19 cellular contexts compared by ENCODE assay signal in the genomic region with DNA sequence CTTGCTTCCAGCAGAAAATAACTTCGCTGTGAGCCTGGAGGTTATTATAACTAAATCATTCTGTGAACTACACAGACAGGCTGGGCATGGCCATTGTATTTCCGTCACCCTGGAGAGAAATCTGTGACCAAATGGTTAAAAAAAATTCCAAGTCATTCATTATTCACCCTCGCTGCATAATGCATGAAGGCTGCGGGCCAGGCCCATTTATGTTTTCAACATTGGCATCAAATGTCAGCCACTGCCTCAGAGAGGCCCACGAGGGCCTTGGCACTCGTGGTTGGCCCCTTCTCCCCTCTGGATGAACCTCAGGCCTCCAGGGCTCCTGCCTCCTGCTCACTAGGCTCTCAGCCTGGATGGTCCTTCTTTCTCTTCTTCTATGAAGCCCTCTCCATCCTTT.
"Had no signal": no experiment of that assay in that cellular context is flagged by ENCODE, and none has a peak within 500 bp of the region (broad histone marks: within the 10 kb centered on the region; RNA-seq: fewer than 3 reads in every experiment).

No MANE protein-coding gene starts in this region.

- H3K4me3 Mint-ChIP-seq: effector memory CD8-positive, alpha-beta T cell; natural killer cell had no signal

- H3K27ac ChIP-seq: lower lobe of right lung, neutrophil, pancreas, right lobe of liver, testis, upper lobe of left lung, uterus had no signal

- H3K4me1 Mint-ChIP-seq: natural killer cell had no signal

- H3K27ac Mint-ChIP-seq: effector memory CD8-positive, alpha-beta T cell; natural killer cell had no signal

- H3K36me3 ChIP-seq: lower lobe of right lung, pancreas, right lobe of liver, tibial nerve, upper lobe of left lung, uterus had no signal

- H3K9me3 ChIP-seq: lower lobe of right lung, neutrophil, pancreas, right lobe of liver, testis, tibial nerve, upper lobe of left lung, uterus had no signal

- H3K9me3 Mint-ChIP-seq: effector memory CD8-positive, alpha-beta T cell; natural killer cell had no signal

- H3K27me3 Mint-ChIP-seq: effector memory CD8-positive, alpha-beta T cell had no signal

- DNase-seq: cortex of kidney; effector memory CD8-positive, alpha-beta T cell; left ventricle myocardium superior; lower lobe of right lung; natural killer cell; pancreas; right lobe of liver; small intestine; stimulated activated CD4-positive, alpha-beta T cell treated with anti-CD3 and anti-CD28 coated beads, Interleukin-12 subunit alpha, Interleukin-12 subunit beta, amount 100 ng/mL, for 4 hours; stimulated activated CD4-positive, alpha-beta T cell treated with anti-CD3 and anti-CD28 coated beads, Interleukin-1b, Interleukin-23, amount 100 ng/mL, for 48 hours; stimulated activated CD4-positive, alpha-beta T cell treated with anti-CD3 and anti-CD28 coated beads, Interleukin-4, amount 100 ng/mL, for 1 hour; stimulated activated CD8-positive, alpha-beta memory T cell treated with anti-CD3 and anti-CD28 coated beads, Interleukin-4, amount 100 ng/mL, for 48 hours; stimulated activated naive CD4-positive, alpha-beta T cell treated with Interleukin-2 at 50 U/mL for 16 hours; substantia nigra; testis; upper lobe of left lung; uterus had no signal

- ATAC-seq: effector memory CD8-positive, alpha-beta T cell; left ventricle myocardium superior; lower lobe of right lung; natural killer cell; pancreas; right lobe of liver had no signal

- H3K27me3 ChIP-seq: neutrophil, pancreas, right lobe of liver, testis, tibial nerve, upper lobe of left lung, uterus had no signal

- H3K4me3 ChIP-seq: lower lobe of right lung, pancreas, right lobe of liver, testis, tibial nerve, upper lobe of left lung, uterus had no signal

- H3K4me1 ChIP-seq: lower lobe of right lung, pancreas, right lobe of liver, testis, tibial nerve, upper lobe of left lung, uterus had no signal

- H3K36me3 Mint-ChIP-seq: natural killer cell had no signal
